In the genomic region with DNA sequence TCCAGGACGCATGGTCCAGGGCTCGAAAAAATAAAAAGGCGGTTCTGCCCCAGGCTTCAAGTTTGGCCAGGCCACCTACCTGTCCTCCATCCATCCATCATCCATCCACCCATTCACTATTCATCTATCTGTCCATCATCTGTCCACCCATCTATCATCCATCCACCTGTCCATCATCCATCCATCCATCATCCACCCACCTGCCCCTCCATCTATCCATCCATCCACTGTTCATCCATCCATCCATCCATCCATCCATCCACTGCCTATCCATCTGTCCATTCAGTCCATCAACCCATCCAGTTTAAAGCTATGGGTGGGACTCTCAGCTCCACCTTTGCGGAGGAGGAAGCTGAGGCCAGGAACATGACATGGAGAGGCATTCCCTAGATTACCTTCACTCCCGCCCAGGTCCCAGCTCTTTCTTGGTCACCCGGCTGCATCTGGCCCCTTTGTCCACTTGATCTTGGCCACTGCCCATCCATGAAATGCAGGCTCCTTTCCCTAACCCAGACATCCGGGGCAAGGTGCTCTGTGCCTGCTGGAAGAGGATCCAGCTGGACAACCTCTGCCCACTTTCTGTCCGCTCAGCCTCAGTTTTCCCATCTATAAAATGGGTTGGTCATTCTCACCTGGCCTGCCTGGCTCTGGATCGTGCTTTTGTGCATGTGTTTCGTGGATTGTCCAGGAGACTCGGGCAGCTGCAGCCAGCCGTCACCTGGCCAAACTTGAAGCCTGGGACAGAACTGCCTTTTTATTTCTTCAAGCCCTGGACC, we compare ENCODE assay signal across 14 cellular contexts.
DNase-seq lines count a peak whose midpoint lies in the region; ATAC-seq, FAIRE-seq and TF ChIP-seq lines count a peak whose summit lies in the region.
"Had no signal": no experiment of that assay in that cellular context is flagged by ENCODE, and none has a peak within 500 bp of the region (broad histone marks: within the 10 kb centered on the region; RNA-seq: fewer than 3 reads in every experiment).

No MANE protein-coding gene starts in this region.

- H2AFZ ChIP-seq in neural cell (ENCODE audit: low read depth, low read length) = no peak overlapping the region
- H2AFZ ChIP-seq: GM23338 had no signal

- peak overlapping the region; percentile 41 for H3K9ac ChIP-seq in neural cell (ENCODE audit: low read length)

- peaks cover 0 to 20% (median 3%) of the 10 kb centered on the region in 5 experiments for H3K9me3 Mint-ChIP-seq in brain

- DNase-seq in HTR-8/SVneo (ENCODE audit: insufficient read length, low spot score) (no peak), ureter (ENCODE audit: low spot score) (no peak)
- DNase-seq: C1 segment of cervical spinal cord; CD4-positive, alpha-beta memory T cell; DMS79 had no signal

- H3K4me3 ChIP-seq in neural cell (ENCODE audit: low read length) = no peak overlapping the region
- H3K4me3 ChIP-seq: GM23338, HAP-1 had no signal

- H3K36me3 Mint-ChIP-seq in brain = no peaks in the 10 kb centered on the region
- H3K36me3 Mint-ChIP-seq: CD4-positive, alpha-beta memory T cell had no signal

- no peak for TF ChIP-seq RAD21 in neural cell (conservative IDR thresholded peaks at IDR 0.05)

- peaks cover 63% of the 10 kb centered on the region for H3K4me1 Mint-ChIP-seq in brain
- H3K4me1 Mint-ChIP-seq: B cell; CD4-positive, alpha-beta memory T cell had no signal

- H3K27ac ChIP-seq in C4-2B (peak overlapping the region; percentile 88), neural cell (ENCODE audit: low read length) (no peak overlapping the region)

- H3K4me2 ChIP-seq in neural cell (ENCODE audit: low read length) = no peak overlapping the region
- H3K4me2 ChIP-seq: GM23338 had no signal

- H3F3A ChIP-seq in neural cell (ENCODE audit: insufficient read depth, low read length, poor library complexity, severe bottlenecking) = no peaks in the 10 kb centered on the region

- H4K20me1 ChIP-seq in neural cell (ENCODE audit: insufficient read depth) = no peaks in the 10 kb centered on the region

- no peaks in the 10 kb centered on the region for H3K79me2 ChIP-seq in neural cell (replicated peaks; ENCODE audit: insufficient read depth, low read length)

- H3K27me3 ChIP-seq in neural cell (ENCODE audit: insufficient read depth, low read depth, low read length) = no peaks in the 10 kb centered on the region

- ATAC-seq in HG02973 (IDR thresholded peaks at IDR 0.05; ENCODE audit: unreplicated experiment) (no peak), HG02870 (IDR thresholded peaks at IDR 0.05; ENCODE audit: unreplicated experiment) (no peak)

- peak overlapping the region in 3 of 5 experiments; percentile 3 to 39 (median 8) for H3K4me3 Mint-ChIP-seq in brain
- H3K4me3 Mint-ChIP-seq: B cell; CD4-positive, alpha-beta memory T cell; GM23338 had no signal

- H3K9me3 ChIP-seq in neural cell (ENCODE audit: low read length) = no peaks in the 10 kb centered on the region

- H3K36me3 ChIP-seq in neural cell (ENCODE audit: insufficient read depth, low read length) = no peaks in the 10 kb centered on the region
- H3K36me3 ChIP-seq: HAP-1 had no signal

- TF ChIP-seq CTCF in C4-2B (conservative IDR thresholded peaks at IDR 0.05) (no peak), brain (conservative IDR thresholded peaks at IDR 0.05) (no peak), neural cell (IDR thresholded peaks at IDR 0.05; ENCODE audit: poor library complexity, severe bottlenecking) (no peak)

- peaks cover 3% of the 10 kb centered on the region for H3K27me3 Mint-ChIP-seq in brain

- TF ChIP-seq EP300 in neural cell (conservative IDR thresholded peaks at IDR 0.05; ENCODE audit: poor library complexity, severe bottlenecking) = peak; percentile 22

- no peaks in the 10 kb centered on the region for H3K9me2 ChIP-seq in neural cell (ENCODE audit: insufficient read depth, low read length)

- peak overlapping the region; percentile 35 to 95 (median 84) for H3K27ac Mint-ChIP-seq in brain
- H3K27ac Mint-ChIP-seq: B cell; CD4-positive, alpha-beta memory T cell; GM23338 had no signal

- peak; percentile 85 for FAIRE-seq in HTR-8/SVneo (lab: Jason Lieb, UNC)
- FAIRE-seq: GM12892 had no signal

TF ChIP-seq in neural cell, 6 proteins besides CTCF, POLR2A, EP300 and RAD21:
- TF ChIP-seq POLR2AphosphoS5 (IDR thresholded peaks at IDR 0.05) = no peak
- TF ChIP-seq SMC3 (conservative IDR thresholded peaks at IDR 0.05; ENCODE audit: poor library complexity) = no peak
- TF ChIP-seq, protein P1, sequence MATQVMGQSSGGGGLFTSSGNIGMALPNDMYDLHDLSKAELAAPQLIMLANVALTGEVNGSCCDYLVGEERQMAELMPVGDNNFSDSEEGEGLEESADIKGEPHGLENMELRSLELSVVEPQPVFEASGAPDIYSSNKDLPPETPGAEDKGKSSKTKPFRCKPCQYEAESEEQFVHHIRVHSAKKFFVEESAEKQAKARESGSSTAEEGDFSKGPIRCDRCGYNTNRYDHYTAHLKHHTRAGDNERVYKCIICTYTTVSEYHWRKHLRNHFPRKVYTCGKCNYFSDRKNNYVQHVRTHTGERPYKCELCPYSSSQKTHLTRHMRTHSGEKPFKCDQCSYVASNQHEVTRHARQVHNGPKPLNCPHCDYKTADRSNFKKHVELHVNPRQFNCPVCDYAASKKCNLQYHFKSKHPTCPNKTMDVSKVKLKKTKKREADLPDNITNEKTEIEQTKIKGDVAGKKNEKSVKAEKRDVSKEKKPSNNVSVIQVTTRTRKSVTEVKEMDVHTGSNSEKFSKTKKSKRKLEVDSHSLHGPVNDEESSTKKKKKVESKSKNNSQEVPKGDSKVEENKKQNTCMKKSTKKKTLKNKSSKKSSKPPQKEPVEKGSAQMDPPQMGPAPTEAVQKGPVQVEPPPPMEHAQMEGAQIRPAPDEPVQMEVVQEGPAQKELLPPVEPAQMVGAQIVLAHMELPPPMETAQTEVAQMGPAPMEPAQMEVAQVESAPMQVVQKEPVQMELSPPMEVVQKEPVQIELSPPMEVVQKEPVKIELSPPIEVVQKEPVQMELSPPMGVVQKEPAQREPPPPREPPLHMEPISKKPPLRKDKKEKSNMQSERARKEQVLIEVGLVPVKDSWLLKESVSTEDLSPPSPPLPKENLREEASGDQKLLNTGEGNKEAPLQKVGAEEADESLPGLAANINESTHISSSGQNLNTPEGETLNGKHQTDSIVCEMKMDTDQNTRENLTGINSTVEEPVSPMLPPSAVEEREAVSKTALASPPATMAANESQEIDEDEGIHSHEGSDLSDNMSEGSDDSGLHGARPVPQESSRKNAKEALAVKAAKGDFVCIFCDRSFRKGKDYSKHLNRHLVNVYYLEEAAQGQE (IDR thresholded peaks at IDR 0.05; ENCODE audit: borderline replicate concordance) = no peak
- TF ChIP-seq MXI1 (conservative IDR thresholded peaks at IDR 0.05; ENCODE audit: poor library complexity, severe bottlenecking) = no peak
- no peak for TF ChIP-seq TAF1 (IDR thresholded peaks at IDR 0.05; ENCODE audit: low read depth)
- no peak for TF ChIP-seq EZH2 (IDR thresholded peaks at IDR 0.05; ENCODE audit: borderline replicate concordance, insufficient read depth, low read length, poor library complexity, severe bottlenecking)
